Comparison of ENCODE assay signal across 1 cellular context in genomic region chr18:62458868-62459716, GRCh38.
TF ChIP-seq lines count a peak whose summit lies in the region.

No MANE protein-coding gene starts in this region.

TF ChIP-seq in HCT116, 20 proteins besides CTCF, POLR2A, EP300 and RAD21 (continued from another document):
- TF ChIP-seq, protein P1, sequence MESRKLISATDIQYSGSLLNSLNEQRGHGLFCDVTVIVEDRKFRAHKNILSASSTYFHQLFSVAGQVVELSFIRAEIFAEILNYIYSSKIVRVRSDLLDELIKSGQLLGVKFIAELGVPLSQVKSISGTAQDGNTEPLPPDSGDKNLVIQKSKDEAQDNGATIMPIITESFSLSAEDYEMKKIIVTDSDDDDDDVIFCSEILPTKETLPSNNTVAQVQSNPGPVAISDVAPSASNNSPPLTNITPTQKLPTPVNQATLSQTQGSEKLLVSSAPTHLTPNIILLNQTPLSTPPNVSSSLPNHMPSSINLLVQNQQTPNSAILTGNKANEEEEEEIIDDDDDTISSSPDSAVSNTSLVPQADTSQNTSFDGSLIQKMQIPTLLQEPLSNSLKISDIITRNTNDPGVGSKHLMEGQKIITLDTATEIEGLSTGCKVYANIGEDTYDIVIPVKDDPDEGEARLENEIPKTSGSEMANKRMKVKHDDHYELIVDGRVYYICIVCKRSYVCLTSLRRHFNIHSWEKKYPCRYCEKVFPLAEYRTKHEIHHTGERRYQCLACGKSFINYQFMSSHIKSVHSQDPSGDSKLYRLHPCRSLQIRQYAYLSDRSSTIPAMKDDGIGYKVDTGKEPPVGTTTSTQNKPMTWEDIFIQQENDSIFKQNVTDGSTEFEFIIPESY (IDR thresholded peaks at IDR 0.05; ENCODE audit: extremely low read depth, insufficient replicate concordance, low read length), result no peak
- TF ChIP-seq FOSL1 (IDR thresholded peaks at IDR 0.05; ENCODE audit: low read depth), result no peak
- TF ChIP-seq ZNF274 (IDR thresholded peaks at IDR 0.05; ENCODE audit: low read depth, low read length), result no peak
- TF ChIP-seq EZH2phosphoT487 (IDR thresholded peaks at IDR 0.05; ENCODE audit: borderline replicate concordance), result no peak
- TF ChIP-seq, protein P2, sequence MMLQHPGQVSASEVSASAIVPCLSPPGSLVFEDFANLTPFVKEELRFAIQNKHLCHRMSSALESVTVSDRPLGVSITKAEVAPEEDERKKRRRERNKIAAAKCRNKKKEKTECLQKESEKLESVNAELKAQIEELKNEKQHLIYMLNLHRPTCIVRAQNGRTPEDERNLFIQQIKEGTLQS (IDR thresholded peaks at IDR 0.05), result no peak
- TF ChIP-seq EZH2 (IDR thresholded peaks at IDR 0.05), result no peak
- no peak for TF ChIP-seq SIN3A (IDR thresholded peaks at IDR 0.05; ENCODE audit: low read depth)
- TF ChIP-seq JUND (IDR thresholded peaks at IDR 0.05), result no peak
- TF ChIP-seq, protein P3, sequence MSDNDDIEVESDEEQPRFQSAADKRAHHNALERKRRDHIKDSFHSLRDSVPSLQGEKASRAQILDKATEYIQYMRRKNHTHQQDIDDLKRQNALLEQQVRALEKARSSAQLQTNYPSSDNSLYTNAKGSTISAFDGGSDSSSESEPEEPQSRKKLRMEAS (IDR thresholded peaks at IDR 0.05), result no peak
- TF ChIP-seq CEBPB (IDR thresholded peaks at IDR 0.05; ENCODE audit: low read depth), result no peak
- no peak for TF ChIP-seq ELF1 (IDR thresholded peaks at IDR 0.05; ENCODE audit: borderline replicate concordance, low read depth)
